Comparison of ENCODE assay signal across 2 cellular contexts in the genomic region with DNA sequence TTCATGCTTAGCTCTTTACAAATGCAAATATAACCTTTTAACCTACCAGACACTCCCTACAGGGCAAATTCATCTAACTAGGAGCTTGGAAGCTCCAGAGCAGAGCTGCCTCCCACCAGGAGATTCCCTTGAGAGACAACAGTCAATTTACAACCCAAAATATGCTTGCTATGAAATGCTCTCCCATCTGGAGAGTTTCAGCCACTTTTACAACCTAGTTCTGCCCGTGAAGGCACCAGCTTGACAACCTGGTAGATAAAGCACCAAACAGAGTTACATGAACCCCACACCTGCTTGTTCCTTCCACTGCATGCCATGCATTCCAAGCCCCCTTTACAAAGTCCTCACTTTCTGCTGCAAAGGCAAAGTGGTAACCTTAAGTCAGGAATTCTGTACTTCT.
TF ChIP-seq lines count a peak whose summit lies in the region.

No MANE protein-coding gene starts in this region.

TF ChIP-seq in H1, 55 proteins besides CTCF, POLR2A, EP300 and RAD21:
- TF ChIP-seq RFX5 (IDR thresholded peaks at IDR 0.05; ENCODE audit: borderline replicate concordance, low read depth, low read length) (no peak), KDM5A (IDR thresholded peaks at IDR 0.05; ENCODE audit: low read length) (no peak), ZNF274 (IDR thresholded peaks at IDR 0.05; ENCODE audit: borderline replicate concordance, extremely low read depth, low read length) (no peak), SP4 (IDR thresholded peaks at IDR 0.05; ENCODE audit: low read length) (no peak), ASH2L (IDR thresholded peaks at IDR 0.05; ENCODE audit: low read length) (no peak), POU5F1 (IDR thresholded peaks at IDR 0.05; ENCODE audit: low read depth, low read length) (no peak), TCF12 (IDR thresholded peaks at IDR 0.05; ENCODE audit: low read depth, low read length) (0 out of 2 replicates have a peak, but pooled peaks have one; percentile 46), CBX5 (IDR thresholded peaks at IDR 0.05; ENCODE audit: low read depth, low read length) (no peak), TEAD4 (IDR thresholded peaks at IDR 0.05; ENCODE audit: low read depth, low read length) (peak; percentile 96), CTBP2 (IDR thresholded peaks at IDR 0.05; ENCODE audit: borderline replicate concordance, insufficient read depth, insufficient read length, low read length) (no peak), PHF8 (conservative IDR thresholded peaks at IDR 0.05; ENCODE audit: low read depth, low read length) (no peak), CHD2 (IDR thresholded peaks at IDR 0.05; ENCODE audit: low read length) (no peak), HDAC6 (IDR thresholded peaks at IDR 0.05; ENCODE audit: low read depth, low read length) (no peak), SUZ12 (IDR thresholded peaks at IDR 0.05; ENCODE audit: low read length) (no peak), JUND (IDR thresholded peaks at IDR 0.05; ENCODE audit: low read length) (no peak), GTF2F1 (IDR thresholded peaks at IDR 0.05; ENCODE audit: borderline replicate concordance, low read depth, low read length) (no peak)
- TF ChIP-seq, protein P1, sequence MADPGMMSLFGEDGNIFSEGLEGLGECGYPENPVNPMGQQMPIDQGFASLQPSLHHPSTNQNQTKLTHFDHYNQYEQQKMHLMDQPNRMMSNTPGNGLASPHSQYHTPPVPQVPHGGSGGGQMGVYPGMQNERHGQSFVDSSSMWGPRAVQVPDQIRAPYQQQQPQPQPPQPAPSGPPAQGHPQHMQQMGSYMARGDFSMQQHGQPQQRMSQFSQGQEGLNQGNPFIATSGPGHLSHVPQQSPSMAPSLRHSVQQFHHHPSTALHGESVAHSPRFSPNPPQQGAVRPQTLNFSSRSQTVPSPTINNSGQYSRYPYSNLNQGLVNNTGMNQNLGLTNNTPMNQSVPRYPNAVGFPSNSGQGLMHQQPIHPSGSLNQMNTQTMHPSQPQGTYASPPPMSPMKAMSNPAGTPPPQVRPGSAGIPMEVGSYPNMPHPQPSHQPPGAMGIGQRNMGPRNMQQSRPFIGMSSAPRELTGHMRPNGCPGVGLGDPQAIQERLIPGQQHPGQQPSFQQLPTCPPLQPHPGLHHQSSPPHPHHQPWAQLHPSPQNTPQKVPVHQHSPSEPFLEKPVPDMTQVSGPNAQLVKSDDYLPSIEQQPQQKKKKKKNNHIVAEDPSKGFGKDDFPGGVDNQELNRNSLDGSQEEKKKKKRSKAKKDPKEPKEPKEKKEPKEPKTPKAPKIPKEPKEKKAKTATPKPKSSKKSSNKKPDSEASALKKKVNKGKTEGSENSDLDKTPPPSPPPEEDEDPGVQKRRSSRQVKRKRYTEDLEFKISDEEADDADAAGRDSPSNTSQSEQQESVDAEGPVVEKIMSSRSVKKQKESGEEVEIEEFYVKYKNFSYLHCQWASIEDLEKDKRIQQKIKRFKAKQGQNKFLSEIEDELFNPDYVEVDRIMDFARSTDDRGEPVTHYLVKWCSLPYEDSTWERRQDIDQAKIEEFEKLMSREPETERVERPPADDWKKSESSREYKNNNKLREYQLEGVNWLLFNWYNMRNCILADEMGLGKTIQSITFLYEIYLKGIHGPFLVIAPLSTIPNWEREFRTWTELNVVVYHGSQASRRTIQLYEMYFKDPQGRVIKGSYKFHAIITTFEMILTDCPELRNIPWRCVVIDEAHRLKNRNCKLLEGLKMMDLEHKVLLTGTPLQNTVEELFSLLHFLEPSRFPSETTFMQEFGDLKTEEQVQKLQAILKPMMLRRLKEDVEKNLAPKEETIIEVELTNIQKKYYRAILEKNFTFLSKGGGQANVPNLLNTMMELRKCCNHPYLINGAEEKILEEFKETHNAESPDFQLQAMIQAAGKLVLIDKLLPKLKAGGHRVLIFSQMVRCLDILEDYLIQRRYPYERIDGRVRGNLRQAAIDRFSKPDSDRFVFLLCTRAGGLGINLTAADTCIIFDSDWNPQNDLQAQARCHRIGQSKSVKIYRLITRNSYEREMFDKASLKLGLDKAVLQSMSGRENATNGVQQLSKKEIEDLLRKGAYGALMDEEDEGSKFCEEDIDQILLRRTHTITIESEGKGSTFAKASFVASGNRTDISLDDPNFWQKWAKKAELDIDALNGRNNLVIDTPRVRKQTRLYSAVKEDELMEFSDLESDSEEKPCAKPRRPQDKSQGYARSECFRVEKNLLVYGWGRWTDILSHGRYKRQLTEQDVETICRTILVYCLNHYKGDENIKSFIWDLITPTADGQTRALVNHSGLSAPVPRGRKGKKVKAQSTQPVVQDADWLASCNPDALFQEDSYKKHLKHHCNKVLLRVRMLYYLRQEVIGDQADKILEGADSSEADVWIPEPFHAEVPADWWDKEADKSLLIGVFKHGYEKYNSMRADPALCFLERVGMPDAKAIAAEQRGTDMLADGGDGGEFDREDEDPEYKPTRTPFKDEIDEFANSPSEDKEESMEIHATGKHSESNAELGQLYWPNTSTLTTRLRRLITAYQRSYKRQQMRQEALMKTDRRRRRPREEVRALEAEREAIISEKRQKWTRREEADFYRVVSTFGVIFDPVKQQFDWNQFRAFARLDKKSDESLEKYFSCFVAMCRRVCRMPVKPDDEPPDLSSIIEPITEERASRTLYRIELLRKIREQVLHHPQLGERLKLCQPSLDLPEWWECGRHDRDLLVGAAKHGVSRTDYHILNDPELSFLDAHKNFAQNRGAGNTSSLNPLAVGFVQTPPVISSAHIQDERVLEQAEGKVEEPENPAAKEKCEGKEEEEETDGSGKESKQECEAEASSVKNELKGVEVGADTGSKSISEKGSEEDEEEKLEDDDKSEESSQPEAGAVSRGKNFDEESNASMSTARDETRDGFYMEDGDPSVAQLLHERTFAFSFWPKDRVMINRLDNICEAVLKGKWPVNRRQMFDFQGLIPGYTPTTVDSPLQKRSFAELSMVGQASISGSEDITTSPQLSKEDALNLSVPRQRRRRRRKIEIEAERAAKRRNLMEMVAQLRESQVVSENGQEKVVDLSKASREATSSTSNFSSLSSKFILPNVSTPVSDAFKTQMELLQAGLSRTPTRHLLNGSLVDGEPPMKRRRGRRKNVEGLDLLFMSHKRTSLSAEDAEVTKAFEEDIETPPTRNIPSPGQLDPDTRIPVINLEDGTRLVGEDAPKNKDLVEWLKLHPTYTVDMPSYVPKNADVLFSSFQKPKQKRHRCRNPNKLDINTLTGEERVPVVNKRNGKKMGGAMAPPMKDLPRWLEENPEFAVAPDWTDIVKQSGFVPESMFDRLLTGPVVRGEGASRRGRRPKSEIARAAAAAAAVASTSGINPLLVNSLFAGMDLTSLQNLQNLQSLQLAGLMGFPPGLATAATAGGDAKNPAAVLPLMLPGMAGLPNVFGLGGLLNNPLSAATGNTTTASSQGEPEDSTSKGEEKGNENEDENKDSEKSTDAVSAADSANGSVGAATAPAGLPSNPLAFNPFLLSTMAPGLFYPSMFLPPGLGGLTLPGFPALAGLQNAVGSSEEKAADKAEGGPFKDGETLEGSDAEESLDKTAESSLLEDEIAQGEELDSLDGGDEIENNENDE (IDR thresholded peaks at IDR 0.05; ENCODE audit: insufficient replicate concordance, low read length), result peak; percentile 63

TF ChIP-seq in HepG2, 621 proteins besides CTCF, POLR2A, EP300 and RAD21:
- TF ChIP-seq YEATS4 (CRISPR knock-in tag; IDR thresholded peaks at IDR 0.05; ENCODE audit: borderline replicate concordance) (no peak), ZNF180 (CRISPR knock-in tag; IDR thresholded peaks at IDR 0.05; ENCODE audit: borderline replicate concordance, low read depth) (no peak), BRCA1 (CRISPR knock-in tag; IDR thresholded peaks at IDR 0.05) (no peak), MYNN (CRISPR knock-in tag; IDR thresholded peaks at IDR 0.05; ENCODE audit: low read depth) (no peak), HIVEP1 (CRISPR knock-in tag; IDR thresholded peaks at IDR 0.05) (no peak), SNRNP70 (IDR thresholded peaks at IDR 0.05; ENCODE audit: low read depth, low read length) (no peak), ZFP36L1 (CRISPR knock-in tag; IDR thresholded peaks at IDR 0.05) (no peak), ZNF547 (CRISPR knock-in tag; IDR thresholded peaks at IDR 0.05) (no peak), KMT2B (CRISPR knock-in tag; IDR thresholded peaks at IDR 0.05) (no peak), MTA3 (CRISPR knock-in tag; IDR thresholded peaks at IDR 0.05) (no peak)
- TF ChIP-seq, protein P2, sequence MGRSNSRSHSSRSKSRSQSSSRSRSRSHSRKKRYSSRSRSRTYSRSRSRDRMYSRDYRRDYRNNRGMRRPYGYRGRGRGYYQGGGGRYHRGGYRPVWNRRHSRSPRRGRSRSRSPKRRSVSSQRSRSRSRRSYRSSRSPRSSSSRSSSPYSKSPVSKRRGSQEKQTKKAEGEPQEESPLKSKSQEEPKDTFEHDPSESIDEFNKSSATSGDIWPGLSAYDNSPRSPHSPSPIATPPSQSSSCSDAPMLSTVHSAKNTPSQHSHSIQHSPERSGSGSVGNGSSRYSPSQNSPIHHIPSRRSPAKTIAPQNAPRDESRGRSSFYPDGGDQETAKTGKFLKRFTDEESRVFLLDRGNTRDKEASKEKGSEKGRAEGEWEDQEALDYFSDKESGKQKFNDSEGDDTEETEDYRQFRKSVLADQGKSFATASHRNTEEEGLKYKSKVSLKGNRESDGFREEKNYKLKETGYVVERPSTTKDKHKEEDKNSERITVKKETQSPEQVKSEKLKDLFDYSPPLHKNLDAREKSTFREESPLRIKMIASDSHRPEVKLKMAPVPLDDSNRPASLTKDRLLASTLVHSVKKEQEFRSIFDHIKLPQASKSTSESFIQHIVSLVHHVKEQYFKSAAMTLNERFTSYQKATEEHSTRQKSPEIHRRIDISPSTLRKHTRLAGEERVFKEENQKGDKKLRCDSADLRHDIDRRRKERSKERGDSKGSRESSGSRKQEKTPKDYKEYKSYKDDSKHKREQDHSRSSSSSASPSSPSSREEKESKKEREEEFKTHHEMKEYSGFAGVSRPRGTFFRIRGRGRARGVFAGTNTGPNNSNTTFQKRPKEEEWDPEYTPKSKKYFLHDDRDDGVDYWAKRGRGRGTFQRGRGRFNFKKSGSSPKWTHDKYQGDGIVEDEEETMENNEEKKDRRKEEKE (IDR thresholded peaks at IDR 0.05), result no peak
TF ChIP-seq in HepG2: peak in this region for 0.
